In the genomic region with DNA sequence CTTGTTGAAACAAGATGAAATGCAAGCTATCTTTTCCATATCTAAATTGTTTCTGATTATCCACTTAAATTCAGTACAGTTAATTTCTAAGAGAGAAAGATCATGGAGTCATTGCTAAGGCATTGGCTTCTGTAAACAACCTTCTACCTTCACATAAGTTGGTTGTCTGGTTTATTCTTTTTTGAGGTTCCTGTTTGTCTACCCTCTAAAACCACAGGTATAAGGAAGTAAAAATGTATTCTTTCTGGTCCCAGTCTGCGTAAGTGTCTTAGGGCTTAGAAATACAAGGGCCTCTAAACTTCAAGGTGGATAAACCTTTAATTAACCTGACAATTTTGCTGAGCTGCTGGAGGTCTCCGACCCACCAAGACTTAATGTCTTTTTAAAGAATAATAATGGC, we compare ENCODE assay signal across 12 cellular contexts. TPM values are rescaled to one million over a fixed set of nuclear protein-coding genes. Genes with fewer than 3 reads are reported as not detected.
DNase-seq lines count a peak whose midpoint lies in the region; ATAC-seq lines count a peak whose summit lies in the region.
"Had no signal": no experiment of that assay in that cellular context is flagged by ENCODE, and none has a peak within 500 bp of the region (broad histone marks: within the 10 kb centered on the region; RNA-seq: fewer than 3 reads in every experiment).

No MANE protein-coding gene starts in this region.

- peaks cover 17 to 39% (median 34%) of the 10 kb centered on the region in 4 donors for H3K4me1 Mint-ChIP-seq in CD4-positive, CD25-positive, alpha-beta regulatory T cell
- peaks cover 41% of the 10 kb centered on the region for H3K4me1 Mint-ChIP-seq in central memory CD8-positive, alpha-beta T cell

- no peaks in the 10 kb centered on the region for H3K9me3 ChIP-seq in CD4-positive, CD25-positive, alpha-beta regulatory T cell (ENCODE audit: control insufficient read depth in 2 of 2, low read length in 2 of 2)

- H3K4me1 ChIP-seq in CD4-positive, CD25-positive, alpha-beta regulatory T cell (ENCODE audit: control insufficient read depth, insufficient read depth, low read length, poor library complexity, severe bottlenecking), result peaks cover 32% of the 10 kb centered on the region

- H3K27ac Mint-ChIP-seq in CD4-positive, CD25-positive, alpha-beta regulatory T cell, result peak overlapping the region in 1 of 3 donors; percentile 89
- H3K27ac Mint-ChIP-seq in central memory CD8-positive, alpha-beta T cell (ENCODE audit: low read depth), result peak overlapping the region; percentile 85
- H3K27ac Mint-ChIP-seq: activated naive CD4-positive, alpha-beta T cell treated with anti-CD3 and anti-CD28 coated beads, Interleukin-2, amount 50 U/mL, for 72 hours had no signal

- H3K27ac ChIP-seq in CD4-positive, CD25-positive, alpha-beta regulatory T cell (ENCODE audit: insufficient read depth, low read length, poor library complexity, severe bottlenecking), result no peak overlapping the region

- H3K4me3 Mint-ChIP-seq in CD4-positive, CD25-positive, alpha-beta regulatory T cell, result peak overlapping the region; percentile 22 to 75 (median 56)
- H3K4me3 Mint-ChIP-seq in central memory CD8-positive, alpha-beta T cell, result peak overlapping the region; percentile 37

- H3K27me3 ChIP-seq in CD4-positive, CD25-positive, alpha-beta regulatory T cell (ENCODE audit: control insufficient read depth, insufficient read depth, low read length), result peaks cover 2% of the 10 kb centered on the region

- peak overlapping the region; percentile 51 for H3K4me3 ChIP-seq in CD4-positive, CD25-positive, alpha-beta regulatory T cell (ENCODE audit: low read depth, low read length)

- no peaks in the 10 kb centered on the region for H3K36me3 ChIP-seq in CD4-positive, CD25-positive, alpha-beta regulatory T cell (ENCODE audit: control insufficient read depth, insufficient read depth, low read length)

- DNase-seq in CD4-positive, CD25-positive, alpha-beta regulatory T cell, result peak in 2 of 3 donors; percentile 55 to 57
- DNase-seq in NOMO-1 (lab: John Stamatoyannopoulos, UW; ENCODE audit: unreplicated experiment in 2 of 2) (peak; percentile 53 to 85), AG08395 (ENCODE audit: low spot score) (no peak), dermis blood vessel endothelial cell (no peak), C1 segment of cervical spinal cord (lab: John Stamatoyannopoulos, UW) (no peak)
- DNase-seq in central memory CD8-positive, alpha-beta T cell (ENCODE audit: low spot score in 2 of 2), result no peak
- DNase-seq: effector CD4-positive, alpha-beta T cell; NCI-H1417 treated with DMSO at 0.1 percent for 48 hours; NK-92 treated with Interleukin-12 subunit alpha and Interleukin-12 subunit beta, amount 100 ng/mL, for 24 hours had no signal

- peaks cover 0 to 2% (median 0%) of the 10 kb centered on the region in 7 donors for H3K9me3 Mint-ChIP-seq in CD4-positive, CD25-positive, alpha-beta regulatory T cell
- no peaks in the 10 kb centered on the region for H3K9me3 Mint-ChIP-seq in central memory CD8-positive, alpha-beta T cell
- H3K9me3 Mint-ChIP-seq: activated naive CD4-positive, alpha-beta T cell treated with anti-CD3 and anti-CD28 coated beads, Interleukin-2, amount 50 U/mL, for 72 hours had no signal

- H3K27me3 Mint-ChIP-seq in CD4-positive, CD25-positive, alpha-beta regulatory T cell, result peaks cover 7% of the 10 kb centered on the region
- H3K27me3 Mint-ChIP-seq in central memory CD8-positive, alpha-beta T cell, result no peaks in the 10 kb centered on the region

- ATAC-seq in CD4-positive, CD25-positive, alpha-beta regulatory T cell (ENCODE audit: low read depth in 2 of 2), result peak in 1 of 2 donors; percentile 10
- peak; percentile 25 for ATAC-seq in GM19351 (IDR thresholded peaks at IDR 0.05; ENCODE audit: unreplicated experiment)
- peak; percentile 47 for ATAC-seq in central memory CD8-positive, alpha-beta T cell (replicated peaks; ENCODE audit: extremely low read depth, poor library complexity, severe bottlenecking)
- no peak for ATAC-seq in HG02759 (IDR thresholded peaks at IDR 0.05; ENCODE audit: unreplicated experiment)
- ATAC-seq: activated naive CD4-positive, alpha-beta T cell treated with anti-CD3 and anti-CD28 coated beads, Interleukin-2, amount 50 U/mL, for 72 hours had no signal

- peaks cover 4% of the 10 kb centered on the region for H3K36me3 Mint-ChIP-seq in CD4-positive, CD25-positive, alpha-beta regulatory T cell
- peaks cover 22% of the 10 kb centered on the region for H3K36me3 Mint-ChIP-seq in central memory CD8-positive, alpha-beta T cell (ENCODE audit: insufficient read depth)

RNA-seq across cellular contexts. Expression of gene ATOSA, which starts 3.6 kb away (rescaled TPM):
- total RNA-seq in CD4-positive, CD25-positive, alpha-beta regulatory T cell, result 139 TPM
- polyA plus RNA-seq in CD4-positive, CD25-positive, alpha-beta regulatory T cell, result 10 to 100 TPM; 13.5 to 20.5 (median 17.8) TPM
- total RNA-seq in dermis blood vessel endothelial cell, result 66.3 and 66.5 TPM in 2 replicates

Comparison
In these comparisons a context has a peak if more than half of its experiments do, and no peak if none do; other contexts are left out.
1. DNase-seq: peak in CD4-positive, CD25-positive, alpha-beta regulatory T cell (2 of 3) and NOMO-1 (2 of 2); none in central memory CD8-positive, alpha-beta T cell (0 of 2), AG08395 (single experiment), dermis blood vessel endothelial cell (single experiment) and C1 segment of cervical spinal cord (0 of 14).